In genomic region chr10:14953452-14954000, GRCh38 we compare ENCODE assay signal across 9 cellular contexts. TPM values are rescaled to one million over a fixed set of nuclear protein-coding genes. Genes with fewer than 3 reads are reported as not detected.
DNase-seq lines count a peak whose midpoint lies in the region; ATAC-seq and TF ChIP-seq lines count a peak whose summit lies in the region.
"Had no signal": no experiment of that assay in that cellular context is flagged by ENCODE, and none has a peak within 500 bp of the region (broad histone marks: within the 10 kb centered on the region; RNA-seq: fewer than 3 reads in every experiment).

No MANE protein-coding gene starts in this region.

- peaks cover 31% of the 10 kb centered on the region for H3K36me3 Mint-ChIP-seq in T-helper 2 cell treated with Interferon-gamma antibody and Interleukin-4, amounts not matched to agents 5 μg/mL and 100 μg/mL, for 36 hours (ENCODE audit: low read depth)
- peaks cover 0 to 10% of the 10 kb centered on the region in 2 donors for H3K36me3 Mint-ChIP-seq in naive B cell

- ATAC-seq in GM19455 (IDR thresholded peaks at IDR 0.05; ENCODE audit: unreplicated experiment) = peak; percentile 28
- peak; percentile 36 for ATAC-seq in HG03460 (IDR thresholded peaks at IDR 0.05; ENCODE audit: unreplicated experiment)
- ATAC-seq in naive B cell (ENCODE audit: low read depth in 2 of 2) = peak; percentile 9 to 10

- H3K27ac Mint-ChIP-seq in T-helper 2 cell treated with Interferon-gamma antibody and Interleukin-4, amounts not matched to agents 5 μg/mL and 100 μg/mL, for 36 hours = peak overlapping the region; percentile 97
- H3K27ac Mint-ChIP-seq in naive B cell = peak overlapping the region; percentile 89 to 97 (median 94)

- peak overlapping the region; percentile 91 for H3K4me3 Mint-ChIP-seq in T-helper 2 cell treated with Interferon-gamma antibody and Interleukin-4, amounts not matched to agents 5 μg/mL and 100 μg/mL, for 36 hours
- peak overlapping the region; percentile 83 to 97 (median 92) for H3K4me3 Mint-ChIP-seq in naive B cell

- TF ChIP-seq POLR2A in erythroblast (IDR thresholded peaks at IDR 0.05; ENCODE audit: low read length) = no peak

- peak; percentile 58 for DNase-seq in Daoy (ENCODE audit: low read depth)
- peak; percentile 17 for DNase-seq in T-helper 2 cell treated with Interferon-gamma antibody and Interleukin-4, amounts not matched to agents 5 μg/mL and 100 μg/mL, for 36 hours (ENCODE audit: low spot score)
- DNase-seq in erythroblast (lab: John Stamatoyannopoulos, UW) = peak; percentile 63 to 74
- no peak for DNase-seq in naive B cell
- no peak for DNase-seq in HK-2 (ENCODE audit: unreplicated experiment)
- DNase-seq in GM19238 (ENCODE audit: insufficient read length, low spot score) = no peak

- no peaks in the 10 kb centered on the region for H3K27me3 Mint-ChIP-seq in T-helper 2 cell treated with Interferon-gamma antibody and Interleukin-4, amounts not matched to agents 5 μg/mL and 100 μg/mL, for 36 hours (ENCODE audit: low read depth)
- H3K27me3 Mint-ChIP-seq in naive B cell = no peaks in the 10 kb centered on the region

- H3K4me1 Mint-ChIP-seq in T-helper 2 cell treated with Interferon-gamma antibody and Interleukin-4, amounts not matched to agents 5 μg/mL and 100 μg/mL, for 36 hours (ENCODE audit: low read depth) = peaks cover 44% of the 10 kb centered on the region
- peaks cover 46 to 75% (median 53%) of the 10 kb centered on the region in 3 donors for H3K4me1 Mint-ChIP-seq in naive B cell

- H3K9me3 Mint-ChIP-seq in T-helper 2 cell treated with Interferon-gamma antibody and Interleukin-4, amounts not matched to agents 5 μg/mL and 100 μg/mL, for 36 hours = no peaks in the 10 kb centered on the region
- H3K9me3 Mint-ChIP-seq in naive B cell = no peaks in the 10 kb centered on the region

RNA-seq across cellular contexts. Expression of gene DCLRE1C, which starts 0.4 kb away (rescaled TPM):
- total RNA-seq in Daoy (2014; rRNA removed; shearing (Covaris generic)) = 9.9 and 10.2 TPM in 2 replicates
- 10 to 100 TPM; 36.2 to 69.6 (median 45.8) TPM for polyA plus RNA-seq in naive B cell (ENCODE audit: low read depth in 6 of 6)

RNA-seq across cellular contexts. Expression of gene MEIG1, which starts 5.7 kb away (rescaled TPM):
- not detected in 2 replicates for total RNA-seq in Daoy (2014; rRNA removed; shearing (Covaris generic))
- polyA plus RNA-seq in naive B cell (ENCODE audit: low read depth in 6 of 6) = 1 to 10 TPM in 2 of 6 donors, under 1 TPM in 1, not detected in 3; 0.99 to 2.2 (median 1.2) TPM
- total RNA-seq: frontal cortex had no signal

Comparison
In these comparisons a context has a peak if more than half of its experiments do, and no peak if none do; other contexts are left out.
1. DNase-seq: peak in Daoy (single experiment), T-helper 2 cell treated with Interferon-gamma antibody and Interleukin-4, amounts not matched to agents 5 μg/mL and 100 μg/mL, for 36 hours (single experiment) and erythroblast (2 of 2); none in naive B cell (single experiment), HK-2 (single experiment) and GM19238 (single experiment).
2. Peak in every context shown above with its lines, with median percentiles within 50 percentile points of each other: ATAC-seq.